ENCODE assay signal across 10 cellular contexts in genomic region chr9:94611638-94612068, GRCh38. TPM values are rescaled to one million over a fixed set of nuclear protein-coding genes. Genes with fewer than 3 reads are reported as not detected.
A peak's percentile ranks its signal among the peaks of the same experiment; 100 is the strongest.
DNase-seq lines count a peak whose midpoint lies in the region; ATAC-seq and TF ChIP-seq lines count a peak whose summit lies in the region.
"Had no signal": no experiment of that assay in that cellular context is flagged by ENCODE, and none has a peak within 500 bp of the region (broad histone marks: within the 10 kb centered on the region; RNA-seq: fewer than 3 reads in every experiment).

No MANE protein-coding gene starts in this region.

- no peaks in the 10 kb centered on the region for H3K27me3 ChIP-seq in stomach

- peaks cover 16 to 36% (median 25%) of the 10 kb centered on the region in 4 donors for H3K4me1 ChIP-seq in stomach

- no peak for ATAC-seq in GM19328 (IDR thresholded peaks at IDR 0.05; ENCODE audit: unreplicated experiment)

- H3K27ac ChIP-seq in stomach: peak overlapping the region in 3 of 5 donors; percentile 29 to 88 (median 36)

- intact Hi-C loops in posterior vena cava (cut with DNase I) (no loop called here), stomach (cut with DNase I; ENCODE audit: low total_unique reads) (no loop called here)

- 68 to 81% (median 77%) methylated on average over 3 of the region's 3 CpGs for WGBS in stomach, 5 donors

- H3K4me3 ChIP-seq in stomach: no peak overlapping the region

- H3K36me3 ChIP-seq in stomach: peaks cover 0 to 20% (median 3%) of the 10 kb centered on the region in 4 donors

- TF ChIP-seq EP300 in stomach (IDR thresholded peaks at IDR 0.05): no peak

- no peak for TF ChIP-seq POLR2A in stomach (IDR thresholded peaks at IDR 0.05)

- no peak for TF ChIP-seq CTCF in stomach (IDR thresholded peaks at IDR 0.05)

- peak; percentile 67 for DNase-seq in activated effector memory CD4-positive, alpha-beta T cell treated with anti-CD3 and anti-CD28 coated beads, Interleukin-2, amount 50 U/mL, for 16 hours
- no peak for DNase-seq in activated effector memory CD4-positive, alpha-beta T cell treated with Interleukin-2 at 50 U/mL for 16 hours
- DNase-seq in activated T-cell treated with anti-CD3 and anti-CD28 coated beads for 4 hours (peak; percentile 5), posterior vena cava (ENCODE audit: low spot score) (peak; percentile 38), stomach (no peak), OCI-M1 (lab: John Stamatoyannopoulos, UW) (no peak), iPS-NIHi11 (ENCODE audit: low spot score) (no peak)
- DNase-seq: NCI-H526 had no signal

- no peaks in the 10 kb centered on the region for H3K9me3 ChIP-seq in stomach

RNA-seq across cellular contexts. Expression of gene FBP2, which starts 18.0 kb away (rescaled TPM):
- total RNA-seq in posterior vena cava (not detected), stomach (10 to 100 TPM in 4 of 5 donors, not detected in 1; 15.6 to 86.4 (median 34.7) TPM)
- polyA plus RNA-seq in stomach: 10 to 100 TPM; 17.8 to 45.8 (median 22.0) TPM
- total RNA-seq: fibroblast of lung had no signal
- polyA plus RNA-seq: fibroblast of lung had no signal

RNA-seq across cellular contexts. Expression of gene FBP1, which starts 27.7 kb away (rescaled TPM):
- 1 to 10 TPM; 4.2 to 4.7 TPM for total RNA-seq in posterior vena cava
- 10 to 100 TPM; 10.7 to 89.1 (median 35.1) TPM for total RNA-seq in stomach
- polyA plus RNA-seq in stomach: 100 to 1,000 TPM in 1 of 3 donors, 10 to 100 TPM in 2; 48.1 to 122 (median 61.4) TPM
- total RNA-seq: fibroblast of lung had no signal
- polyA plus RNA-seq: fibroblast of lung had no signal

RNA-seq across cellular contexts. Expression of gene PCAT7, which starts 56.8 kb away (rescaled TPM):
- total RNA-seq in posterior vena cava (not detected), stomach (1 to 10 TPM in 2 of 5 donors, under 1 TPM in 2, not detected in 1; 0.45 to 1.8 (median 1.3) TPM)
- polyA plus RNA-seq in stomach: under 1 TPM; 0.18 to 0.62 (median 0.46) TPM

Comparison
In these comparisons a context has a peak if more than half of its experiments do, and no peak if none do; other contexts are left out.
1. DNase-seq: peak in activated effector memory CD4-positive, alpha-beta T cell treated with anti-CD3 and anti-CD28 coated beads, Interleukin-2, amount 50 U/mL, for 16 hours (single experiment), activated T-cell treated with anti-CD3 and anti-CD28 coated beads for 4 hours (single experiment) and posterior vena cava (single experiment); none in activated effector memory CD4-positive, alpha-beta T cell treated with Interleukin-2 at 50 U/mL for 16 hours (single experiment), stomach (single experiment), OCI-M1 (single experiment) and iPS-NIHi11 (single experiment).